In the genomic region with DNA sequence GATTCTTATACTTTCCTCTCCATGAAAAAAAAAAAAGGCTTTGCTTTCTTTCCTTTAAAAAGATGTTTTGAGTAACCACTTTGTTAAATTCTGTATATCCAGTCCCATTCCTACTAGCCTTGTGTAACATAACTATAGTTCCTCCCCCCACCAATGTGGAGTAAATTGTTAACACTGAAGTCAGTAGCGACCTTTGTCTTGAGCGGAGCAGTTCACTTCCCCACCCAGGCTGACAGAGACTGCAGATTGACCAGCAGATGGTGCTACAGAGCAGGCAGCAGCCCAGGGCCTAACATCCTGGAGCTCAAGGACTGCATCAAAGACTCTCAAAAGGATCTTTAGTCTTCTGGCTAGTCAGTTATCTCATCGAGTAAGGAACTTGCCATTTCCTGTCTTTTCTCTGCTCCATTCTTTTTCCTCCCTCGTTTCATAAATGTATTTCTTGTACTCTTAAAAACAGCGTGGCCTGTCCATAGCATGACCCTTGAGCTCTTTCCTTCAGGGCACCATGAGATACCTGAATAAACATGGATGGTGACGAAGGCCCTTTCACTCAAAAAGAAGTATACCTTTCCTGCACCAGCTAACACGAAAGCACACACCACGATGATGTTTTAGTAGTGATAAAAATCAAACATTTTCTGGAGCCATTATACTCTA, we compare ENCODE assay signal across 8 cellular contexts.
A peak's percentile ranks its signal among the peaks of the same experiment; 100 is the strongest.
DNase-seq lines count a peak whose midpoint lies in the region; ATAC-seq, FAIRE-seq and TF ChIP-seq lines count a peak whose summit lies in the region.

No MANE protein-coding gene starts in this region.

- no peaks in the 10 kb centered on the region for H3K9me2 ChIP-seq in OCI-LY7 (ENCODE audit: insufficient read depth, low read length)

- no peak overlapping the region for H3K27ac ChIP-seq in OCI-LY7 (ENCODE audit: low read depth, low read length, poor library complexity, severe bottlenecking)
- no peak overlapping the region for H3K27ac ChIP-seq in neutrophil
- no peak overlapping the region for H3K27ac ChIP-seq in tibial artery

- no peaks in the 10 kb centered on the region for H3K36me3 ChIP-seq in OCI-LY7 (ENCODE audit: insufficient read depth, low read length)
- H3K36me3 ChIP-seq in neutrophil = no peaks in the 10 kb centered on the region
- no peaks in the 10 kb centered on the region for H3K36me3 ChIP-seq in tibial artery

- ATAC-seq in GM21786 (IDR thresholded peaks at IDR 0.05; ENCODE audit: unreplicated experiment) = peak; percentile 96

- no TSS peak for BruUV-seq in OCI-LY7 (replicated peaks; lab: Mats Ljungman, UMichigan)

- no peaks in the 10 kb centered on the region for H4K20me1 ChIP-seq in OCI-LY7 (ENCODE audit: insufficient read depth, low read length)

- peak; percentile 63 for DNase-seq in Jurkat, Clone E6-1 (ENCODE audit: low read depth, low spot score)
- DNase-seq in OCI-LY7 (ENCODE audit: low spot score) (peak; percentile 64), fibroblast of pulmonary artery (ENCODE audit: low read depth) (peak; percentile 85), tibial artery (peak; percentile 36 to 66)
- peak; percentile 36 for DNase-seq in activated T-cell treated with anti-CD3 and anti-CD28 coated beads, Interleukin-2, amount 50 U/mL, for 1 hour

- H3K9me3 ChIP-seq in OCI-LY7 (ENCODE audit: low read length) (no peaks in the 10 kb centered on the region), neutrophil (no peaks in the 10 kb centered on the region), tibial artery (no peaks in the 10 kb centered on the region)

- H3K4me2 ChIP-seq in OCI-LY7 (ENCODE audit: low read length) = no peak overlapping the region

- FAIRE-seq in G401.6 (lab: Jason Lieb, UNC) = peak; percentile 41

- H3K4me1 ChIP-seq in OCI-LY7 (ENCODE audit: insufficient read depth, low read length, poor library complexity, severe bottlenecking) (no peaks in the 10 kb centered on the region), neutrophil (ENCODE audit: control insufficient read depth in 1 of 2, insufficient read depth in 1 of 2, low read depth in 1 of 2, low read length in 1 of 2) (no peaks in the 10 kb centered on the region), tibial artery (no peaks in the 10 kb centered on the region)

- CTCF ChIA-PET in OCI-LY7 (lab: Charles Lee; ENCODE audit: unreplicated experiment) = interaction anchor here (0.5 to 0.9 kb wide), 4 partner anchors 11 to 769 kb away, joined by 3 to 4 read pairs (median 4); no protein-coding TSS in a partner anchor

- POLR2A ChIA-PET in OCI-LY7 (lab: Charles Lee) = interaction anchor here (0.6 to 1.1 kb wide), 2 partner anchors 10 to 700 kb away, joined by 3 read pairs; no protein-coding TSS in a partner anchor

- peak; percentile 95 for TF ChIP-seq CTCF in OCI-LY7 (conservative IDR thresholded peaks at IDR 0.05; ENCODE audit: low read length)
- TF ChIP-seq CTCF in fibroblast of pulmonary artery (IDR thresholded peaks at IDR 0.05; ENCODE audit: low read length, missing control alignments) = no peak
- peak; percentile 11 for TF ChIP-seq CTCF in neutrophil (IDR thresholded peaks at IDR 0.05)
- peak; percentile 50 to 73 for TF ChIP-seq CTCF in tibial artery (IDR thresholded peaks at IDR 0.05)

- H3K4me3 ChIP-seq in Jurkat, Clone E6-1 (ENCODE audit: low read length) = no peak overlapping the region
- H3K4me3 ChIP-seq in OCI-LY7 (ENCODE audit: low read depth, low read length, poor library complexity, severe bottlenecking) (no peak overlapping the region), fibroblast of pulmonary artery (replicated peaks; ENCODE audit: low read depth, low read length) (no peak overlapping the region), neutrophil (ENCODE audit: low read depth in 1 of 2, low read length in 1 of 2) (no peak overlapping the region), tibial artery (no peak overlapping the region)

- intact Hi-C loops in OCI-LY7 (cut with micrococcal nuclease; ENCODE audit: unreplicated experiment) = loop anchor here (1.0 to 5.0 kb wide), 2 partner anchors 122 to 414 kb away; no protein-coding TSS in a partner anchor
- intact Hi-C loops in tibial artery (cut with DNase I; ENCODE audit: low total_unique reads) = no loop called here

- H3K27me3 ChIP-seq in neutrophil (no peaks in the 10 kb centered on the region), tibial artery (no peaks in the 10 kb centered on the region)

- no peaks in the 10 kb centered on the region for H3K79me2 ChIP-seq in OCI-LY7 (ENCODE audit: insufficient read depth, low read depth, low read length)

- no peak overlapping the region for H2AFZ ChIP-seq in OCI-LY7 (ENCODE audit: low read length)
